Comparison of ENCODE assay signal across 9 cellular contexts in genomic region chr19:14113762-14114414, GRCh38. TPM values are rescaled to one million over a fixed set of nuclear protein-coding genes. Genes with fewer than 3 reads are reported as not detected.
A peak's percentile ranks its signal among the peaks of the same experiment; 100 is the strongest.
DNase-seq lines count a peak whose midpoint lies in the region; ATAC-seq and TF ChIP-seq lines count a peak whose summit lies in the region.
"Had no signal": no experiment of that assay in that cellular context is flagged by ENCODE, and none has a peak within 500 bp of the region (broad histone marks: within the 10 kb centered on the region; RNA-seq: fewer than 3 reads in every experiment).

No MANE protein-coding gene starts in this region.

- no peaks in the 10 kb centered on the region for H3K9me3 ChIP-seq in muscle layer of duodenum (ENCODE audit: control insufficient read depth in 1 of 2, low read length in 2 of 2)

- peaks cover 7% of the 10 kb centered on the region for H3K27me3 Mint-ChIP-seq in brain
- H3K27me3 Mint-ChIP-seq in stimulated activated memory B cell treated with anti-CD40 and anti-IgM and Interleukin-4, amounts not matched to agents 10 μg/mL and 1 μg/mL and 100 μg/mL, for 72 hours: no peaks in the 10 kb centered on the region
- H3K27me3 Mint-ChIP-seq: memory B cell had no signal

- H3K36me3 Mint-ChIP-seq in brain: no peaks in the 10 kb centered on the region
- H3K36me3 Mint-ChIP-seq in stimulated activated memory B cell treated with anti-CD40 and anti-IgM and Interleukin-4, amounts not matched to agents 10 μg/mL and 1 μg/mL and 100 μg/mL, for 72 hours: no peaks in the 10 kb centered on the region
- H3K36me3 Mint-ChIP-seq: memory B cell had no signal

- peaks cover 0 to 4% of the 10 kb centered on the region in 2 donors for H3K36me3 ChIP-seq in muscle layer of duodenum (ENCODE audit: control insufficient read depth in 1 of 2, insufficient read depth in 2 of 2, low read length in 2 of 2)

- DNase-seq in RWPE1 (ENCODE audit: low spot score) (no peak), SW 1271 (lab: John Stamatoyannopoulos, UW) (no peak)

- H3K4me3 Mint-ChIP-seq in brain: peak overlapping the region in 4 of 5 experiments; percentile 35 to 68 (median 46)
- H3K4me3 Mint-ChIP-seq in stimulated activated memory B cell treated with anti-CD40 and anti-IgM and Interleukin-4, amounts not matched to agents 10 μg/mL and 1 μg/mL and 100 μg/mL, for 72 hours: no peak overlapping the region
- H3K4me3 Mint-ChIP-seq: memory B cell had no signal

- no peak overlapping the region for H3K4me3 ChIP-seq in muscle layer of duodenum (ENCODE audit: low read depth in 1 of 2, low read length in 2 of 2)

- ATAC-seq in stimulated activated memory B cell treated with anti-CD40 and anti-IgM and Interleukin-4, amounts not matched to agents 10 μg/mL and 1 μg/mL and 100 μg/mL, for 72 hours: no peak
- ATAC-seq in GM19455 (IDR thresholded peaks at IDR 0.05; ENCODE audit: unreplicated experiment) (no peak), GM19463 (IDR thresholded peaks at IDR 0.05; ENCODE audit: unreplicated experiment) (no peak)

- no peaks in the 10 kb centered on the region for H3K27me3 ChIP-seq in muscle layer of duodenum (ENCODE audit: low read depth, low read length)

- H3K4me1 Mint-ChIP-seq in brain: peaks cover 61% of the 10 kb centered on the region
- H3K4me1 Mint-ChIP-seq in stimulated activated memory B cell treated with anti-CD40 and anti-IgM and Interleukin-4, amounts not matched to agents 10 μg/mL and 1 μg/mL and 100 μg/mL, for 72 hours: peaks cover 43% of the 10 kb centered on the region

- TF ChIP-seq CTCF in GM12872 (IDR thresholded peaks at IDR 0.05; ENCODE audit: insufficient read depth, low read depth, low read length) (peak; percentile 52), RWPE1 (conservative IDR thresholded peaks at IDR 0.05; ENCODE audit: low read depth) (no peak; the same call in 1 of the 2 replicates), brain (conservative IDR thresholded peaks at IDR 0.05) (no peak)

- H3K27ac ChIP-seq in RWPE1 (peak overlapping the region; percentile 56), muscle layer of duodenum (ENCODE audit: low read length) (peak overlapping the region; percentile 58)

- POLR2A ChIA-PET in RWPE1 (lab: Yijun Ruan, JAX; ENCODE audit: low non-redundant PET): interaction anchor here (0.6 kb wide), 1 partner anchor 46 kb away, joined by 3 read pairs; no protein-coding TSS in a partner anchor

- CTCF ChIA-PET in RWPE1 (lab: Yijun Ruan, JAX): interaction anchor here (0.5 to 1.2 kb wide), 4 partner anchors 8 to 71 kb away, joined by 3 read pairs; no protein-coding TSS in a partner anchor

- no peaks in the 10 kb centered on the region for H3K9me3 Mint-ChIP-seq in brain
- no peaks in the 10 kb centered on the region for H3K9me3 Mint-ChIP-seq in stimulated activated memory B cell treated with anti-CD40 and anti-IgM and Interleukin-4, amounts not matched to agents 10 μg/mL and 1 μg/mL and 100 μg/mL, for 72 hours
- H3K9me3 Mint-ChIP-seq: memory B cell had no signal

- peaks cover 40 to 65% of the 10 kb centered on the region in 2 donors for H3K4me1 ChIP-seq in muscle layer of duodenum (ENCODE audit: control insufficient read depth in 1 of 2, insufficient read depth in 2 of 2, low read length in 2 of 2)

- H3K27ac Mint-ChIP-seq in brain: peak overlapping the region in 4 of 5 experiments; percentile 47 to 91 (median 63)
- H3K27ac Mint-ChIP-seq in stimulated activated memory B cell treated with anti-CD40 and anti-IgM and Interleukin-4, amounts not matched to agents 10 μg/mL and 1 μg/mL and 100 μg/mL, for 72 hours: no peak overlapping the region
- H3K27ac Mint-ChIP-seq: memory B cell had no signal

RNA-seq across cellular contexts. Expression of gene PRKACA, which starts 3.7 kb away (rescaled TPM):
- polyA plus RNA-seq in brain (ENCODE audit: insufficient read depth, low read depth, low replicate concordance): 235 TPM

RNA-seq across cellular contexts. Expression of gene ASF1B, which starts 22.5 kb away (rescaled TPM):
- 127 TPM for polyA plus RNA-seq in brain (ENCODE audit: insufficient read depth, low read depth, low replicate concordance)

RNA-seq across cellular contexts. Expression of gene SAMD1, which starts 23.3 kb away (rescaled TPM):
- polyA plus RNA-seq in brain (ENCODE audit: insufficient read depth, low read depth, low replicate concordance): 168 TPM

RNA-seq across cellular contexts. Expression of gene C19orf67, which starts 28.3 kb away (rescaled TPM):
- not detected for polyA plus RNA-seq in brain (ENCODE audit: insufficient read depth, low read depth, low replicate concordance)

RNA-seq across cellular contexts. Expression of gene MISP3, which starts 41.3 kb away (rescaled TPM):
- polyA plus RNA-seq in brain (ENCODE audit: insufficient read depth, low read depth, low replicate concordance): 22.6 TPM
